ENCODE assay signal across 1 cellular context in the genomic region with DNA sequence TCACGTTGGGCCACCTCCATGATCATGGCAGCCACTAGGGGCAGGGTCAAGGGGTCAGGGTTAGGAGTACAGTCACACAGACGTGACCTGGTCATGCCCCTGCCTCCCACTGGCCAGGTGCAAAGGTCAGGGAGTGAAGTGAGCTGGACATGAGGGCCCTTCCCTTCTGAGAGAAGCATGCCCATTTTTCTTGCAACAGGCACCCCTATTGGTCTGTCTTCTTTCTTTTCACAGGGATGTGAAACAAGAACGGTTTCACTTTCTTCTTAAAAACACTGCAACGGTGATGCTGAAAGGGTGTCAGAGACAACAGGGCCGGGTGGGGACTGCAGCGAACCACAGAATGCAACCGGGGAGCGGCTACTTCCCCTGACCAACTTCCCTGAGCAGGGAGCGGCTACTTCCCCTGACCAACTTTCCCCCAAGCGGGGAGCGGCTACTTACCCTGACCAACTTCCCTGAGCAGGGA.
TF ChIP-seq lines count a peak whose summit lies in the region.

No MANE protein-coding gene starts in this region.

TF ChIP-seq in GM12878, 131 proteins besides CTCF, POLR2A, EP300 and RAD21 (continued from another document):
- TF ChIP-seq, protein P1, sequence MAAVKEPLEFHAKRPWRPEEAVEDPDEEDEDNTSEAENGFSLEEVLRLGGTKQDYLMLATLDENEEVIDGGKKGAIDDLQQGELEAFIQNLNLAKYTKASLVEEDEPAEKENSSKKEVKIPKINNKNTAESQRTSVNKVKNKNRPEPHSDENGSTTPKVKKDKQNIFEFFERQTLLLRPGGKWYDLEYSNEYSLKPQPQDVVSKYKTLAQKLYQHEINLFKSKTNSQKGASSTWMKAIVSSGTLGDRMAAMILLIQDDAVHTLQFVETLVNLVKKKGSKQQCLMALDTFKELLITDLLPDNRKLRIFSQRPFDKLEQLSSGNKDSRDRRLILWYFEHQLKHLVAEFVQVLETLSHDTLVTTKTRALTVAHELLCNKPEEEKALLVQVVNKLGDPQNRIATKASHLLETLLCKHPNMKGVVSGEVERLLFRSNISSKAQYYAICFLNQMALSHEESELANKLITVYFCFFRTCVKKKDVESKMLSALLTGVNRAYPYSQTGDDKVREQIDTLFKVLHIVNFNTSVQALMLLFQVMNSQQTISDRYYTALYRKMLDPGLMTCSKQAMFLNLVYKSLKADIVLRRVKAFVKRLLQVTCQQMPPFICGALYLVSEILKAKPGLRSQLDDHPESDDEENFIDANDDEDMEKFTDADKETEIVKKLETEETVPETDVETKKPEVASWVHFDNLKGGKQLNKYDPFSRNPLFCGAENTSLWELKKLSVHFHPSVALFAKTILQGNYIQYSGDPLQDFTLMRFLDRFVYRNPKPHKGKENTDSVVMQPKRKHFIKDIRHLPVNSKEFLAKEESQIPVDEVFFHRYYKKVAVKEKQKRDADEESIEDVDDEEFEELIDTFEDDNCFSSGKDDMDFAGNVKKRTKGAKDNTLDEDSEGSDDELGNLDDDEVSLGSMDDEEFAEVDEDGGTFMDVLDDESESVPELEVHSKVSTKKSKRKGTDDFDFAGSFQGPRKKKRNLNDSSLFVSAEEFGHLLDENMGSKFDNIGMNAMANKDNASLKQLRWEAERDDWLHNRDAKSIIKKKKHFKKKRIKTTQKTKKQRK (IDR thresholded peaks at IDR 0.05; ENCODE audit: low read depth, low read length), result no peak
- TF ChIP-seq, protein P2, sequence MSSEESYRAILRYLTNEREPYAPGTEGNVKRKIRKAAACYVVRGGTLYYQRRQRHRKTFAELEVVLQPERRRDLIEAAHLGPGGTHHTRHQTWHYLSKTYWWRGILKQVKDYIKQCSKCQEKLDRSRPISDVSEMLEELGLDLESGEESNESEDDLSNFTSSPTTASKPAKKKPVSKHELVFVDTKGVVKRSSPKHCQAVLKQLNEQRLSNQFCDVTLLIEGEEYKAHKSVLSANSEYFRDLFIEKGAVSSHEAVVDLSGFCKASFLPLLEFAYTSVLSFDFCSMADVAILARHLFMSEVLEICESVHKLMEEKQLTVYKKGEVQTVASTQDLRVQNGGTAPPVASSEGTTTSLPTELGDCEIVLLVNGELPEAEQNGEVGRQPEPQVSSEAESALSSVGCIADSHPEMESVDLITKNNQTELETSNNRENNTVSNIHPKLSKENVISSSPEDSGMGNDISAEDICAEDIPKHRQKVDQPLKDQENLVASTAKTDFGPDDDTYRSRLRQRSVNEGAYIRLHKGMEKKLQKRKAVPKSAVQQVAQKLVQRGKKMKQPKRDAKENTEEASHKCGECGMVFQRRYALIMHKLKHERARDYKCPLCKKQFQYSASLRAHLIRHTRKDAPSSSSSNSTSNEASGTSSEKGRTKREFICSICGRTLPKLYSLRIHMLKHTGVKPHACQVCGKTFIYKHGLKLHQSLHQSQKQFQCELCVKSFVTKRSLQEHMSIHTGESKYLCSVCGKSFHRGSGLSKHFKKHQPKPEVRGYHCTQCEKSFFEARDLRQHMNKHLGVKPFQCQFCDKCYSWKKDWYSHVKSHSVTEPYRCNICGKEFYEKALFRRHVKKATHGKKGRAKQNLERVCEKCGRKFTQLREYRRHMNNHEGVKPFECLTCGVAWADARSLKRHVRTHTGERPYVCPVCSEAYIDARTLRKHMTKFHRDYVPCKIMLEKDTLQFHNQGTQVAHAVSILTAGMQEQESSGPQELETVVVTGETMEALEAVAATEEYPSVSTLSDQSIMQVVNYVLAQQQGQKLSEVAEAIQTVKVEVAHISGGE (CRISPR knock-in tag; IDR thresholded peaks at IDR 0.05), result no peak
- peak; percentile 88 for TF ChIP-seq NR2F1 (conservative IDR thresholded peaks at IDR 0.05)
- TF ChIP-seq, protein P3, sequence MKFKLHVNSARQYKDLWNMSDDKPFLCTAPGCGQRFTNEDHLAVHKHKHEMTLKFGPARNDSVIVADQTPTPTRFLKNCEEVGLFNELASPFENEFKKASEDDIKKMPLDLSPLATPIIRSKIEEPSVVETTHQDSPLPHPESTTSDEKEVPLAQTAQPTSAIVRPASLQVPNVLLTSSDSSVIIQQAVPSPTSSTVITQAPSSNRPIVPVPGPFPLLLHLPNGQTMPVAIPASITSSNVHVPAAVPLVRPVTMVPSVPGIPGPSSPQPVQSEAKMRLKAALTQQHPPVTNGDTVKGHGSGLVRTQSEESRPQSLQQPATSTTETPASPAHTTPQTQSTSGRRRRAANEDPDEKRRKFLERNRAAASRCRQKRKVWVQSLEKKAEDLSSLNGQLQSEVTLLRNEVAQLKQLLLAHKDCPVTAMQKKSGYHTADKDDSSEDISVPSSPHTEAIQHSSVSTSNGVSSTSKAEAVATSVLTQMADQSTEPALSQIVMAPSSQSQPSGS (IDR thresholded peaks at IDR 0.05; ENCODE audit: low read length), result no peak
- TF ChIP-seq IKZF1 (conservative IDR thresholded peaks at IDR 0.05), result no peak
- TF ChIP-seq NR2C1 (IDR thresholded peaks at IDR 0.05), result peak; percentile 50; the same call in 1 of the 2 replicates
- TF ChIP-seq, protein P4, sequence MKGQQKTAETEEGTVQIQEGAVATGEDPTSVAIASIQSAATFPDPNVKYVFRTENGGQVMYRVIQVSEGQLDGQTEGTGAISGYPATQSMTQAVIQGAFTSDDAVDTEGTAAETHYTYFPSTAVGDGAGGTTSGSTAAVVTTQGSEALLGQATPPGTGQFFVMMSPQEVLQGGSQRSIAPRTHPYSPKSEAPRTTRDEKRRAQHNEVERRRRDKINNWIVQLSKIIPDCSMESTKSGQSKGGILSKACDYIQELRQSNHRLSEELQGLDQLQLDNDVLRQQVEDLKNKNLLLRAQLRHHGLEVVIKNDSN (IDR thresholded peaks at IDR 0.05; ENCODE audit: borderline replicate concordance, extremely low read length, insufficient read depth, low read depth, low read length), result no peak
- TF ChIP-seq GABPA (IDR thresholded peaks at IDR 0.05; ENCODE audit: low read depth), result no peak
- TF ChIP-seq, protein P5, sequence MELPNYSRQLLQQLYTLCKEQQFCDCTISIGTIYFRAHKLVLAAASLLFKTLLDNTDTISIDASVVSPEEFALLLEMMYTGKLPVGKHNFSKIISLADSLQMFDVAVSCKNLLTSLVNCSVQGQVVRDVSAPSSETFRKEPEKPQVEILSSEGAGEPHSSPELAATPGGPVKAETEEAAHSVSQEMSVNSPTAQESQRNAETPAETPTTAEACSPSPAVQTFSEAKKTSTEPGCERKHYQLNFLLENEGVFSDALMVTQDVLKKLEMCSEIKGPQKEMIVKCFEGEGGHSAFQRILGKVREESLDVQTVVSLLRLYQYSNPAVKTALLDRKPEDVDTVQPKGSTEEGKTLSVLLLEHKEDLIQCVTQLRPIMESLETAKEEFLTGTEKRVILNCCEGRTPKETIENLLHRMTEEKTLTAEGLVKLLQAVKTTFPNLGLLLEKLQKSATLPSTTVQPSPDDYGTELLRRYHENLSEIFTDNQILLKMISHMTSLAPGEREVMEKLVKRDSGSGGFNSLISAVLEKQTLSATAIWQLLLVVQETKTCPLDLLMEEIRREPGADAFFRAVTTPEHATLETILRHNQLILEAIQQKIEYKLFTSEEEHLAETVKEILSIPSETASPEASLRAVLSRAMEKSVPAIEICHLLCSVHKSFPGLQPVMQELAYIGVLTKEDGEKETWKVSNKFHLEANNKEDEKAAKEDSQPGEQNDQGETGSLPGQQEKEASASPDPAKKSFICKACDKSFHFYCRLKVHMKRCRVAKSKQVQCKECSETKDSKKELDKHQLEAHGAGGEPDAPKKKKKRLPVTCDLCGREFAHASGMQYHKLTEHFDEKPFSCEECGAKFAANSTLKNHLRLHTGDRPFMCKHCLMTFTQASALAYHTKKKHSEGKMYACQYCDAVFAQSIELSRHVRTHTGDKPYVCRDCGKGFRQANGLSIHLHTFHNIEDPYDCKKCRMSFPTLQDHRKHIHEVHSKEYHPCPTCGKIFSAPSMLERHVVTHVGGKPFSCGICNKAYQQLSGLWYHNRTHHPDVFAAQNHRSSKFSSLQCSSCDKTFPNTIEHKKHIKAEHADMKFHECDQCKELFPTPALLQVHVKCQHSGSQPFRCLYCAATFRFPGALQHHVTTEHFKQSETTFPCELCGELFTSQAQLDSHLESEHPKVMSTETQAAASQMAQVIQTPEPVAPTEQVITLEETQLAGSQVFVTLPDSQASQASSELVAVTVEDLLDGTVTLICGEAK (IDR thresholded peaks at IDR 0.05; ENCODE audit: borderline replicate concordance), result no peak
- TF ChIP-seq CREB1 (IDR thresholded peaks at IDR 0.05; ENCODE audit: low read depth), result no peak
